ENCODE assay signal across 1 cellular context in the genomic region with DNA sequence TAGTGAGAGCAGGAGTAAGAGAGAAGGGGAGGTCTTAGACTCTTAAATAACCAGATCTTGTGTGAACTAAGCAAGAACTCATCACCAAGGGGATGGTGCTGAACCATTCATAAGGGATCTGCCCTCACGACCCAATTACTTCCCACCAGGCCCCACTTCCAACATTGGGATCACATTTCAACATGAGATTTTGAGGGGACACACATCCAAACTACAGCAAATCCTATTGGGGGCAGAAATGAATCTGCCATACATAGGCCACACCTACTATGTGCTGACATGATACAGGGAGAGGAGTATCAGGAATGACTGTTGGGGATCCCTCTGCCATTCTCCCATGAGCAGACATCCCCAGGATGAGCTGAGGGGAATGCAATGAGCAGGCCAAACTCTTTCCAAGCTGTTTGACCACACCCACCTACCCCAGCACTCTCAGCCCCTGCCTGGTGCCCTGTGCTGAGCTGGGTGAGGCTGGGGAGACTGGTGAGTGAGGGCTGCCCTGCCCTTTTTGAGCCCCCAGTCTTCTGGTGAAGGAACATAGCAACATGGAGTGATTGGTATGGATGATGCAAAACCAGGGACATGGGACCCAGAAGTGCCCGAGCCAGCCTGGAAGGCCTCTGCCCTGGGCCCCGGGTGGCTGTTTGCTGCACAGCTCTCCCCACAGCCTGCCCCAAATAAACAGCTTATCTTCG.
TF ChIP-seq lines count a peak whose summit lies in the region.

No MANE protein-coding gene starts in this region.

TF ChIP-seq in IMR-90, 13 proteins besides CTCF, POLR2A, EP300 and RAD21:
- TF ChIP-seq RCOR1 (IDR thresholded peaks at IDR 0.05; ENCODE audit: insufficient replicate concordance, low read length) (no peak), MXI1 (IDR thresholded peaks at IDR 0.05; ENCODE audit: borderline replicate concordance, low read depth, low read length) (no peak)
